In the genomic region with DNA sequence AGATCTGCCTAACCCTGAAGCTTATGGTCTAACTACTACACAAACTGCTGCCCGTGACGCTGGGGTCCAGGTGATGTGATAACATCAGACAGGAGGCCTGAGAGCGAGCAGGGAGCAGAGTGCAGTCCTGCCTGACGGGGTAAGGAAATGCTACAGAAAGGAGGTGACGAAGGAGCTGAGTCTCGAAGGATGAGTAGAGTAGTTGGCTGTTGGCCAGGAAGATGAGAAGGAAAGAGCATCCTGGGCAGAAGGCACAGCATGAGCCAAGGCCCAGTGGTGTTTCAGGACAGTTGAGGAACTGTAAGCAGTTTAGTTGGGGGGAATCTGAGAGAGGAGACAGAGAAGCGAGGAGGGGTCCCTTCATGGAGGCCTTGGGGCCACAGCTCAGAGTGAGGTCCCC, we compare ENCODE assay signal across 21 cellular contexts.
A peak's percentile ranks its signal among the peaks of the same experiment; 100 is the strongest.
DNase-seq lines count a peak whose midpoint lies in the region; ATAC-seq lines count a peak whose summit lies in the region.
"Had no signal": no experiment of that assay in that cellular context is flagged by ENCODE, and none has a peak within 500 bp of the region (broad histone marks: within the 10 kb centered on the region; RNA-seq: fewer than 3 reads in every experiment).

No MANE protein-coding gene starts in this region.

- H3K9ac ChIP-seq in GM23248 = no peak overlapping the region

- no peaks in the 10 kb centered on the region for H3K79me2 ChIP-seq in GM23248 (ENCODE audit: insufficient read depth)

- in situ Hi-C loops in GM23248 (cut with MboI) = no loop called here

- no peak overlapping the region for H3K4me3 ChIP-seq in GM23248
- no peak overlapping the region for H3K4me3 ChIP-seq in naive thymus-derived CD4-positive, alpha-beta T cell (ENCODE audit: low read length)
- H3K4me3 ChIP-seq: transverse colon had no signal

- H3K36me3 ChIP-seq in GM23248 (ENCODE audit: low read depth) = no peaks in the 10 kb centered on the region
- H3K36me3 ChIP-seq in naive thymus-derived CD4-positive, alpha-beta T cell (ENCODE audit: control insufficient read depth in 2 of 3, insufficient read depth in 3 of 3, low read length in 3 of 3) = no peaks in the 10 kb centered on the region
- H3K36me3 ChIP-seq: transverse colon had no signal

- H3K27ac ChIP-seq in GM23248 = no peak overlapping the region
- no peak overlapping the region for H3K27ac ChIP-seq in naive thymus-derived CD4-positive, alpha-beta T cell (ENCODE audit: low read depth, low read length)
- H3K27ac ChIP-seq: 22Rv1, RWPE1, transverse colon had no signal

- no peak for ATAC-seq in naive thymus-derived CD4-positive, alpha-beta T cell
- no peak for ATAC-seq in HG02970 (IDR thresholded peaks at IDR 0.05; ENCODE audit: low FRiP score, unreplicated experiment)
- ATAC-seq: left colon had no signal

- H3K36me3 Mint-ChIP-seq in T-helper 2 cell treated with Interferon-gamma antibody and Interleukin-4, amounts not matched to agents 5 μg/mL and 100 μg/mL, for 36 hours (ENCODE audit: low read depth) = no peaks in the 10 kb centered on the region
- H3K36me3 Mint-ChIP-seq in activated naive CD8-positive, alpha-beta T cell treated with anti-CD3 and anti-CD28 coated beads for 36 hours = no peaks in the 10 kb centered on the region
- H3K36me3 Mint-ChIP-seq in naive thymus-derived CD4-positive, alpha-beta T cell = peaks cover 0 to 5% (median 4%) of the 10 kb centered on the region in 5 donors

- peak overlapping the region; percentile 12 for H3K27ac Mint-ChIP-seq in T-helper 2 cell treated with Interferon-gamma antibody and Interleukin-4, amounts not matched to agents 5 μg/mL and 100 μg/mL, for 36 hours
- H3K27ac Mint-ChIP-seq in activated naive CD8-positive, alpha-beta T cell treated with anti-CD3 and anti-CD28 coated beads for 36 hours = peak overlapping the region; percentile 32
- H3K27ac Mint-ChIP-seq in naive thymus-derived CD4-positive, alpha-beta T cell = peak overlapping the region; percentile 11 to 90 (median 71)

- 74 to 88% methylated on average over 7 of the region's 7 CpGs for WGBS in GM23248 (ENCODE audit: low coverage in 1 of 2, low lambda C conversion rate in 2 of 2, missing lambda C conversion rate in 2 of 2), 2 experiments

- intact Hi-C loops in naive thymus-derived CD4-positive, alpha-beta T cell (cut with micrococcal nuclease) = no loop called here

- H4K20me1 ChIP-seq in GM23248 (ENCODE audit: insufficient read depth) = no peaks in the 10 kb centered on the region

- H3F3A ChIP-seq in GM23248 (ENCODE audit: insufficient read depth) = no peaks in the 10 kb centered on the region

- H3K27me3 ChIP-seq in GM23248 (replicated peaks; ENCODE audit: insufficient read depth) = no peaks in the 10 kb centered on the region
- no peaks in the 10 kb centered on the region for H3K27me3 ChIP-seq in naive thymus-derived CD4-positive, alpha-beta T cell (ENCODE audit: control insufficient read depth in 2 of 2, insufficient read depth in 2 of 2, low read length in 2 of 2)
- H3K27me3 ChIP-seq: transverse colon had no signal

- H3K4me1 Mint-ChIP-seq in T-helper 2 cell treated with Interferon-gamma antibody and Interleukin-4, amounts not matched to agents 5 μg/mL and 100 μg/mL, for 36 hours (ENCODE audit: low read depth) = peaks cover 3% of the 10 kb centered on the region
- H3K4me1 Mint-ChIP-seq in activated naive CD8-positive, alpha-beta T cell treated with anti-CD3 and anti-CD28 coated beads for 36 hours = peaks cover 8% of the 10 kb centered on the region
- peaks cover 6 to 22% (median 13%) of the 10 kb centered on the region in 7 donors for H3K4me1 Mint-ChIP-seq in naive thymus-derived CD4-positive, alpha-beta T cell
- H3K4me1 Mint-ChIP-seq: neural crest cell had no signal

- no peak overlapping the region for H3K4me3 Mint-ChIP-seq in T-helper 2 cell treated with Interferon-gamma antibody and Interleukin-4, amounts not matched to agents 5 μg/mL and 100 μg/mL, for 36 hours
- no peak overlapping the region for H3K4me3 Mint-ChIP-seq in activated naive CD8-positive, alpha-beta T cell treated with anti-CD3 and anti-CD28 coated beads for 36 hours
- H3K4me3 Mint-ChIP-seq in naive thymus-derived CD4-positive, alpha-beta T cell = peak overlapping the region in 4 of 10 donors; percentile 13 to 47 (median 16)
- H3K4me3 Mint-ChIP-seq: neural crest cell had no signal

- no peaks in the 10 kb centered on the region for H3K9me3 ChIP-seq in GM23248 (ENCODE audit: low read depth)
- no peaks in the 10 kb centered on the region for H3K9me3 ChIP-seq in naive thymus-derived CD4-positive, alpha-beta T cell (ENCODE audit: control insufficient read depth in 2 of 3, low read length in 3 of 3)
- H3K9me3 ChIP-seq: transverse colon had no signal

- no peak overlapping the region for H3K4me2 ChIP-seq in GM23248 (ENCODE audit: unreplicated experiment)

- CTCF ChIA-PET in naive thymus-derived CD4-positive, alpha-beta T cell (lab: Charles Lee) = no interaction called here

- POLR2A ChIA-PET in naive thymus-derived CD4-positive, alpha-beta T cell (lab: Charles Lee) = no interaction called here

- no peaks in the 10 kb centered on the region for H3K4me1 ChIP-seq in GM23248 (ENCODE audit: insufficient read depth)
- peaks cover 0 to 7% of the 10 kb centered on the region in 2 donors for H3K4me1 ChIP-seq in naive thymus-derived CD4-positive, alpha-beta T cell (ENCODE audit: control insufficient read depth in 2 of 2, insufficient read depth in 2 of 2, low read length in 2 of 2)
- H3K4me1 ChIP-seq: transverse colon had no signal

- H3K27me3 Mint-ChIP-seq in T-helper 2 cell treated with Interferon-gamma antibody and Interleukin-4, amounts not matched to agents 5 μg/mL and 100 μg/mL, for 36 hours (ENCODE audit: low read depth) = no peaks in the 10 kb centered on the region
- no peaks in the 10 kb centered on the region for H3K27me3 Mint-ChIP-seq in activated naive CD8-positive, alpha-beta T cell treated with anti-CD3 and anti-CD28 coated beads for 36 hours
- peaks cover 0 to 12% (median 4%) of the 10 kb centered on the region in 5 donors for H3K27me3 Mint-ChIP-seq in naive thymus-derived CD4-positive, alpha-beta T cell

- H3K9me3 Mint-ChIP-seq in T-helper 2 cell treated with Interferon-gamma antibody and Interleukin-4, amounts not matched to agents 5 μg/mL and 100 μg/mL, for 36 hours = no peaks in the 10 kb centered on the region
- peaks cover 5% of the 10 kb centered on the region for H3K9me3 Mint-ChIP-seq in activated naive CD8-positive, alpha-beta T cell treated with anti-CD3 and anti-CD28 coated beads for 36 hours
- peaks cover 0 to 8% (median 3%) of the 10 kb centered on the region in 11 donors for H3K9me3 Mint-ChIP-seq in naive thymus-derived CD4-positive, alpha-beta T cell

- DNase-seq in T-helper 2 cell treated with Interferon-gamma antibody and Interleukin-4, amounts not matched to agents 5 μg/mL and 100 μg/mL, for 36 hours (ENCODE audit: low spot score) = no peak
- DNase-seq in T-helper 2 cell = no peak
- peak; percentile 23 for DNase-seq in GM23248
- DNase-seq in activated naive CD8-positive, alpha-beta T cell treated with anti-CD3 and anti-CD28 coated beads for 36 hours = no peak
- no peak for DNase-seq in naive thymus-derived CD4-positive, alpha-beta T cell
- DNase-seq in ecto neural progenitor cell (ENCODE audit: low spot score) = no peak
- DNase-seq in Kasumi-1 (lab: John Stamatoyannopoulos, UW) = no peak
- DNase-seq: activated CD4-positive, alpha-beta T cell treated with anti-CD3 and anti-CD28 coated beads for 48 hours; activated gamma-delta T cell treated with Interleukin-2 at 50 U/mL for 16 hours; AML-193; Calu3; effector CD8-positive, alpha-beta T cell; left colon; NCI-H1694; NCI-H526 treated with DMSO at 0.1 percent for 48 hours; stimulated activated naive CD4-positive, alpha-beta T cell treated with Interleukin-2 at 50 U/mL for 16 hours; transverse colon had no signal

- no peak overlapping the region for H2AFZ ChIP-seq in GM23248

- H3K9me2 ChIP-seq in GM23248 (ENCODE audit: insufficient read depth) = no peaks in the 10 kb centered on the region

Comparison
In these comparisons a context has a peak if more than half of its experiments do, and no peak if none do; other contexts are left out.
1. H3K27ac Mint-ChIP-seq: peak in every context shown above with its lines; median percentile 71 in naive thymus-derived CD4-positive, alpha-beta T cell; 32 in activated naive CD8-positive, alpha-beta T cell treated with anti-CD3 and anti-CD28 coated beads for 36 hours; 12 in T-helper 2 cell treated with Interferon-gamma antibody and Interleukin-4, amounts not matched to agents 5 μg/mL and 100 μg/mL, for 36 hours.